8 cellular contexts compared by ENCODE assay signal in genomic region chr1:154327466-154328317, GRCh38. TPM values are rescaled to one million over a fixed set of nuclear protein-coding genes. Genes with fewer than 3 reads are reported as not detected.
DNase-seq lines count a peak whose midpoint lies in the region; ATAC-seq and TF ChIP-seq lines count a peak whose summit lies in the region.

No MANE protein-coding gene starts in this region.

- no peak overlapping the region for H2AFZ ChIP-seq in MM.1S (ENCODE audit: low read length)

- H3K4me2 ChIP-seq in MM.1S (ENCODE audit: low read depth, low read length) = peak overlapping the region; percentile 98

- peak overlapping the region; percentile 55 for H3K4me3 Mint-ChIP-seq in mesothelial cell of epicardium

- H3K4me1 ChIP-seq in MM.1S (ENCODE audit: low read length) = peaks cover 33% of the 10 kb centered on the region

- peak; percentile 28 for DNase-seq in DMS 273 (lab: John Stamatoyannopoulos, UW; ENCODE audit: unreplicated experiment)
- no peak for DNase-seq in DMS 273 treated with DMSO at 0.1 percent for 48 hours (lab: John Stamatoyannopoulos, UW)
- peak; percentile 98 for DNase-seq in MM.1S
- no peak for DNase-seq in brain microvascular endothelial cell
- no peak for DNase-seq in mesothelial cell of epicardium (ENCODE audit: low spot score in 2 of 2, unreplicated experiment in 2 of 2)
- no peak for DNase-seq in T-helper 9 cell
- no peak for DNase-seq in stimulated activated CD4-positive, alpha-beta T cell treated with anti-CD3 and anti-CD28 coated beads, Interleukin-4, amount 100 ng/mL, for 4 hours

- peak overlapping the region; percentile 97 for H3K9ac ChIP-seq in MM.1S (ENCODE audit: low read length)

- H3K27me3 ChIP-seq in MM.1S (replicated peaks; ENCODE audit: insufficient read depth, low read length) (no peaks in the 10 kb centered on the region), brain microvascular endothelial cell (replicated peaks) (peaks cover 7% of the 10 kb centered on the region)

- in situ Hi-C loops in brain microvascular endothelial cell (cut with HindIII; ENCODE audit: low pct_ligation_motif_present, low sequenced_read_pairs) = loop anchor here (25.0 kb wide), 1 partner anchor 90 kb away; no protein-coding TSS in a partner anchor

- no peaks in the 10 kb centered on the region for H3K9me2 ChIP-seq in MM.1S (replicated peaks; ENCODE audit: insufficient read depth, low read length)

- H3K9me3 ChIP-seq in MM.1S (replicated peaks; ENCODE audit: insufficient read depth, low read length) = no peaks in the 10 kb centered on the region

- H3K36me3 ChIP-seq in MM.1S (replicated peaks; ENCODE audit: insufficient read depth, low read length) = peaks cover 16% of the 10 kb centered on the region; the same call in 1 of the 2 replicates
- peaks cover 25% of the 10 kb centered on the region for H3K36me3 ChIP-seq in brain microvascular endothelial cell (replicated peaks)

- H3K36me3 Mint-ChIP-seq in mesothelial cell of epicardium = peaks cover 10% of the 10 kb centered on the region

- H3K4me1 Mint-ChIP-seq in mesothelial cell of epicardium = peaks cover 28% of the 10 kb centered on the region

- H3K4me3 ChIP-seq in MM.1S (ENCODE audit: low read length) (peak overlapping the region; percentile 84), brain microvascular endothelial cell (ENCODE audit: low read depth, low read length) (peak overlapping the region; percentile 47)

- no peak overlapping the region for H3K27ac Mint-ChIP-seq in mesothelial cell of epicardium

- peaks cover 51% of the 10 kb centered on the region for H3F3A ChIP-seq in MM.1S (ENCODE audit: insufficient read depth, low read length)

- H3K79me2 ChIP-seq in MM.1S (ENCODE audit: low read length) = peaks cover 66% of the 10 kb centered on the region

- H3K9me3 Mint-ChIP-seq in mesothelial cell of epicardium = no peaks in the 10 kb centered on the region

- H3K27ac ChIP-seq in MM.1S (ENCODE audit: low read length) (peak overlapping the region; percentile 95), brain microvascular endothelial cell (no peak overlapping the region)

- TF ChIP-seq CTCF in MM.1S (IDR thresholded peaks at IDR 0.05; ENCODE audit: low read length) (0 out of 2 replicates have a peak, but pooled peaks have one; percentile 11), brain microvascular endothelial cell (IDR thresholded peaks at IDR 0.05; ENCODE audit: low read depth, low read length, missing control alignments) (no peak), mesothelial cell of epicardium (IDR thresholded peaks at IDR 0.05; ENCODE audit: unreplicated experiment) (no peak)

- H3K27me3 Mint-ChIP-seq in mesothelial cell of epicardium (ENCODE audit: low read depth) = peaks cover 13% of the 10 kb centered on the region

- no peak for ATAC-seq in GM21515 (IDR thresholded peaks at IDR 0.05; ENCODE audit: unreplicated experiment)

- no peaks in the 10 kb centered on the region for H4K20me1 ChIP-seq in MM.1S (ENCODE audit: insufficient read depth, low read length)

RNA-seq across cellular contexts. Expression of gene ATP8B2, which starts 2.4 kb away (rescaled TPM):
- 37.5 to 38.8 TPM (median 38.6 TPM) in 3 replicates for total RNA-seq in mesothelial cell of epicardium

RNA-seq across cellular contexts. Expression of gene AQP10, which starts 6.8 kb away (rescaled TPM):
- total RNA-seq in mesothelial cell of epicardium = 0.57 to 1.00 TPM (median 0.60 TPM) in 3 replicates

RNA-seq across cellular contexts. Expression of gene HAX1, which starts 55.3 kb away (rescaled TPM):
- 34.7 to 38.3 TPM (median 36.8 TPM) in 3 replicates for total RNA-seq in mesothelial cell of epicardium

Comparison
In these comparisons a context has a peak if more than half of its experiments do, and no peak if none do; other contexts are left out.
1. DNase-seq: peak in DMS 273 (single experiment) and MM.1S (single experiment); none in DMS 273 treated with DMSO at 0.1 percent for 48 hours (single experiment), brain microvascular endothelial cell (single experiment), mesothelial cell of epicardium (0 of 2), T-helper 9 cell (single experiment) and stimulated activated CD4-positive, alpha-beta T cell treated with anti-CD3 and anti-CD28 coated beads, Interleukin-4, amount 100 ng/mL, for 4 hours (0 of 2).